17 cellular contexts compared by ENCODE assay signal in the genomic region with DNA sequence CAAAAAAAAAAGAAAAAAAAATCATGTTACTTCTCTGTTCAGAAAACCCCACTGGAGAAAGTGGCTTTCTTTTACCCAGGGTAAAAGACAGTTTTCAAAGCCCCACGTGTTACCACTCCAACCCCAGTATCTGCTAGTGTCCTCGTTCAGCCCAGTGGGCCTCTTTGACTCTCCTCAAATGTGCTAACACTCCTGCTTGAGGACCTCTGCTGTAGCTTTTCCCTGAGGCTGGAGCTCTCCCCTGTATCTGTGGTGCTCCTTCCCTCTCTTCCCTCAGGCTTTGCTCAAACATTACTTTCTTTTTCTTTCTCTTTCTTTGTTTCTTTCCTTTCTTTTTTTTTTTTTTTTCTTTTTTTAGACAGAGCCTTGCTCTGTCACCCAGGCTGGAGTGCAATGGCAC. TPM values are rescaled to one million over a fixed set of nuclear protein-coding genes. Genes with fewer than 3 reads are reported as not detected.
DNase-seq lines count a peak whose midpoint lies in the region; ATAC-seq and TF ChIP-seq lines count a peak whose summit lies in the region.
"Had no signal": no experiment of that assay in that cellular context is flagged by ENCODE, and none has a peak within 500 bp of the region (broad histone marks: within the 10 kb centered on the region; RNA-seq: fewer than 3 reads in every experiment).

No MANE protein-coding gene starts in this region.

- ATAC-seq in IMR-90 (ENCODE audit: low read depth), result no peak
- ATAC-seq: GM23338, HCT116 had no signal

- H3K27me3 ChIP-seq in IMR-90 (ENCODE audit: control insufficient read depth, insufficient read depth, low read length), result no peaks in the 10 kb centered on the region
- no peaks in the 10 kb centered on the region for H3K27me3 ChIP-seq in mammary epithelial cell (ENCODE audit: insufficient read depth, low read length)
- no peaks in the 10 kb centered on the region for H3K27me3 ChIP-seq in tibial nerve

- no peak for TF ChIP-seq RAD21 in IMR-90 (IDR thresholded peaks at IDR 0.05; ENCODE audit: low read length)

- H3K14ac ChIP-seq in IMR-90 (replicated peaks; ENCODE audit: low read depth, low read length), result no peak overlapping the region

- H3K4me1 ChIP-seq in HEK293 (ENCODE audit: control insufficient read depth, insufficient read depth, low read length), result no peaks in the 10 kb centered on the region
- H3K4me1 ChIP-seq in IMR-90 (ENCODE audit: control insufficient read depth, insufficient read depth, low read length), result peaks cover 2% of the 10 kb centered on the region
- peaks cover 31% of the 10 kb centered on the region for H3K4me1 ChIP-seq in mammary epithelial cell (ENCODE audit: insufficient read depth, low read length)
- H3K4me1 ChIP-seq in tibial nerve, result no peaks in the 10 kb centered on the region

- 100% methylated on average over 1 of the region's 2 CpGs; no CpG with 5 or more reads in 1 of the 2 experiments for WGBS in IMR-90 (ENCODE audit: extremely low coverage in 2 of 2, insufficient read length in 1 of 2), 2 experiments
- WGBS in mammary epithelial cell (ENCODE audit: low coverage, missing lambda C conversion rate), result 95% methylated on average over 2 of the region's 2 CpGs
- 85 to 95% methylated on average over 2 of the region's 2 CpGs for WGBS in tibial nerve, 2 donors

- no peak overlapping the region for H2BK120ac ChIP-seq in IMR-90 (ENCODE audit: low read depth, low read length)

- H2AFZ ChIP-seq in IMR-90 (replicated peaks; ENCODE audit: low read length, poor library complexity) (no peak overlapping the region), mammary epithelial cell (ENCODE audit: low read depth, low read length) (no peak overlapping the region)
- H2AFZ ChIP-seq: GM23338 had no signal

- H3K27ac ChIP-seq in HEK293 (ENCODE audit: extremely low read depth, low read depth, low read length) (no peak overlapping the region), IMR-90 (ENCODE audit: insufficient read depth, low read length) (no peak overlapping the region), epithelial cell of prostate (peak overlapping the region; percentile 74), mammary epithelial cell (ENCODE audit: insufficient read depth, low read depth, low read length) (no peak overlapping the region), tibial nerve (no peak overlapping the region)

- H4K91ac ChIP-seq in IMR-90 (ENCODE audit: insufficient read depth, low read depth, low read length), result peak overlapping the region; percentile 26; the same call in 1 of the 2 replicates

- no peaks in the 10 kb centered on the region for H4K20me1 ChIP-seq in IMR-90 (ENCODE audit: insufficient read depth, low read length)
- no peaks in the 10 kb centered on the region for H4K20me1 ChIP-seq in mammary epithelial cell (ENCODE audit: insufficient read depth, low read length)

- no peaks in the 10 kb centered on the region for H3K9me3 Mint-ChIP-seq in progenitor cell of endocrine pancreas (ENCODE audit: low read depth)
- H3K9me3 Mint-ChIP-seq in activated naive CD4-positive, alpha-beta T cell treated with anti-CD3 and anti-CD28 coated beads for 36 hours, result no peaks in the 10 kb centered on the region
- H3K9me3 Mint-ChIP-seq: CD4-positive, alpha-beta memory T cell; GM23338; H9 had no signal

- no peak overlapping the region for H2BK5ac ChIP-seq in IMR-90 (ENCODE audit: low read depth, low read length, poor library complexity, severe bottlenecking)

- peak overlapping the region; percentile 28; the same call in 1 of the 2 replicates for H2AK5ac ChIP-seq in IMR-90 (ENCODE audit: low read depth, low read length)

- in situ Hi-C loops in IMR-90 (cut with MboI; ENCODE audit: low sequenced_read_pairs) (no loop called here), mammary epithelial cell (cut with MboI; ENCODE audit: low sequenced_read_pairs in 2 of 2) (no loop called here)

- H3K4ac ChIP-seq in IMR-90 (ENCODE audit: low read depth, low read length), result no peak overlapping the region

- H3K4me3 Mint-ChIP-seq in progenitor cell of endocrine pancreas (ENCODE audit: low read depth), result no peak overlapping the region
- H3K4me3 Mint-ChIP-seq in activated naive CD4-positive, alpha-beta T cell treated with anti-CD3 and anti-CD28 coated beads for 36 hours, result no peak overlapping the region
- H3K4me3 Mint-ChIP-seq: CD4-positive, alpha-beta memory T cell; GM23338; H9 had no signal

- H3K36me3 ChIP-seq in HEK293 (ENCODE audit: control insufficient read depth in 2 of 2, insufficient read depth in 1 of 2, low read length in 2 of 2) (peaks cover 25 to 52% of the 10 kb centered on the region in 2 experiments), IMR-90 (ENCODE audit: control insufficient read depth, insufficient read depth, low read length) (peaks cover 27% of the 10 kb centered on the region), mammary epithelial cell (ENCODE audit: insufficient read depth, low read length) (peaks cover 22% of the 10 kb centered on the region), tibial nerve (peaks cover 0 to 53% (median 10%) of the 10 kb centered on the region in 3 donors)

- intact Hi-C loops in IMR-90 (cut with micrococcal nuclease) (no loop called here), mammary epithelial cell (cut with micrococcal nuclease) (no loop called here)
- intact Hi-C loops in activated naive CD4-positive, alpha-beta T cell treated with anti-CD3 and anti-CD28 coated beads for 36 hours (cut with micrococcal nuclease), result no loop called here

- TF ChIP-seq CTCF in HEK293 (tag by site-specific recombination; IDR thresholded peaks at IDR 0.05) (no peak), IMR-90 (conservative IDR thresholded peaks at IDR 0.05; ENCODE audit: low read depth, low read length) (no peak), progenitor cell of endocrine pancreas (IDR thresholded peaks at IDR 0.05; ENCODE audit: unreplicated experiment) (no peak), mammary epithelial cell (conservative IDR thresholded peaks at IDR 0.05 in 1 of 2, IDR thresholded peaks at IDR 0.05 in 1 of 2; ENCODE audit: extremely low read depth in 1 of 2, insufficient read depth in 1 of 2, low read depth in 1 of 2, low read length in 2 of 2) (no peak), tibial nerve (IDR thresholded peaks at IDR 0.05) (no peak)

- H4K8ac ChIP-seq in IMR-90 (ENCODE audit: low read depth in 2 of 2, low read length in 2 of 2), result no peak overlapping the region

- POLR2A ChIA-PET in HEK293 (lab: Yijun Ruan, JAX), result interaction anchor here (0.7 to 2.1 kb wide), 2 partner anchors 16 to 136 kb away, joined by 4 to 6 read pairs; a partner anchor contains a TSS
- POLR2A ChIA-PET in IMR-90 (lab: Charles Lee; ENCODE audit: unreplicated experiment), result no interaction called here

- no peak overlapping the region for H2AK9ac ChIP-seq in IMR-90 (replicated peaks; ENCODE audit: low read depth, low read length, poor library complexity)

- peak overlapping the region; percentile 21 for H3K27ac Mint-ChIP-seq in progenitor cell of endocrine pancreas
- H3K27ac Mint-ChIP-seq in activated naive CD4-positive, alpha-beta T cell treated with anti-CD3 and anti-CD28 coated beads for 36 hours, result no peak overlapping the region
- H3K27ac Mint-ChIP-seq: CD4-positive, alpha-beta memory T cell; GM23338 had no signal

- no peak for TF ChIP-seq EP300 in tibial nerve (IDR thresholded peaks at IDR 0.05)

- CTCF ChIA-PET in HEK293 (lab: Yijun Ruan, JAX), result no interaction called here
- CTCF ChIA-PET in IMR-90 (lab: Yijun Ruan, JAX), result no interaction called here
- CTCF ChIA-PET in mammary epithelial cell (lab: Charles Lee; ENCODE audit: low non-redundant PET), result no interaction called here
- CTCF ChIA-PET in activated naive CD4-positive, alpha-beta T cell treated with anti-CD3 and anti-CD28 coated beads for 36 hours (lab: Charles Lee), result no interaction called here

- H3K4me2 ChIP-seq in IMR-90 (ENCODE audit: low read depth, low read length), result no peak overlapping the region
- H3K4me2 ChIP-seq in mammary epithelial cell (ENCODE audit: insufficient read depth, low read depth, low read length), result no peak overlapping the region
- H3K4me2 ChIP-seq: GM23338 had no signal

- no peaks in the 10 kb centered on the region for H3K4me1 Mint-ChIP-seq in progenitor cell of endocrine pancreas (ENCODE audit: low read depth)
- H3K4me1 Mint-ChIP-seq in activated naive CD4-positive, alpha-beta T cell treated with anti-CD3 and anti-CD28 coated beads for 36 hours (ENCODE audit: low read depth), result no peaks in the 10 kb centered on the region
- H3K4me1 Mint-ChIP-seq: CD4-positive, alpha-beta memory T cell; GM23338; H9 had no signal

- dilution Hi-C loops in IMR-90 (cut with HindIII; ENCODE audit: low sequenced_read_pairs, unreplicated experiment), result no loop called here
- dilution Hi-C loops in mammary epithelial cell (cut with HindIII; ENCODE audit: low sequenced_read_pairs), result no loop called here

- no peak overlapping the region for H3K9ac ChIP-seq in IMR-90 (ENCODE audit: low read depth, low read length)
- no peak overlapping the region for H3K9ac ChIP-seq in mammary epithelial cell (ENCODE audit: insufficient read depth, low read length)

- H2BK15ac ChIP-seq in IMR-90 (ENCODE audit: low read depth, low read length), result peak overlapping the region; percentile 84; the same call in 1 of the 3 replicates

- no peak overlapping the region for H3K18ac ChIP-seq in IMR-90 (ENCODE audit: low read depth, low read length)

- TF ChIP-seq POLR2A in IMR-90 (IDR thresholded peaks at IDR 0.05; ENCODE audit: low read depth, low read length) (no peak), tibial nerve (IDR thresholded peaks at IDR 0.05) (no peak)

- no peak overlapping the region for H2BK20ac ChIP-seq in IMR-90 (ENCODE audit: low read depth, low read length)

- no peak overlapping the region for H4K5ac ChIP-seq in IMR-90 (ENCODE audit: low read depth, low read length)

- 0 out of 2 replicates have a peak overlapping the region, but pooled peaks have one; percentile 49 for H3K23ac ChIP-seq in IMR-90 (ENCODE audit: low read depth, low read length)

- H3K4me3 ChIP-seq in HEK293 (ENCODE audit: low read depth, low read length), result no peak overlapping the region
- no peak overlapping the region for H3K4me3 ChIP-seq in IMR-90 (ENCODE audit: insufficient read depth, low read depth, low read length)
- H3K4me3 ChIP-seq in mammary epithelial cell (replicated peaks in 1 of 3; ENCODE audit: insufficient read depth in 1 of 3, low read depth in 2 of 3, low read length in 3 of 3), result no peak overlapping the region
- H3K4me3 ChIP-seq in tibial nerve, result no peak overlapping the region
- H3K4me3 ChIP-seq: GM23338 had no signal

- peaks cover 5% of the 10 kb centered on the region for H3K9me1 ChIP-seq in IMR-90 (ENCODE audit: insufficient read depth, low read length)

- no peak for DNase-seq in IMR-90
- DNase-seq in epithelial cell of prostate (ENCODE audit: low read depth, low spot score), result no peak
- no peak for DNase-seq in progenitor cell of endocrine pancreas (ENCODE audit: low spot score, unreplicated experiment)
- DNase-seq in mammary epithelial cell, result no peak
- DNase-seq in tibial nerve (ENCODE audit: low spot score in 2 of 2), result no peak
- DNase-seq in activated naive CD4-positive, alpha-beta T cell treated with anti-CD3 and anti-CD28 coated beads for 36 hours, result no peak
- DNase-seq: C1 segment of cervical spinal cord; Calu3; CD4-positive, alpha-beta memory T cell; COR-L47; DMS53; DMS79 treated with DMSO at 0.1 percent for 48 hours; GF-D8; H9 had no signal

- BruUV-seq in IMR-90 (replicated peaks; lab: Mats Ljungman, UMichigan) (no TSS peak), mammary epithelial cell (replicated peaks; lab: Mats Ljungman, UMichigan) (no TSS peak)

- H3K9me3 ChIP-seq in HEK293 (ENCODE audit: control insufficient read depth, insufficient read depth, low read depth, low read length), result no peaks in the 10 kb centered on the region
- no peaks in the 10 kb centered on the region for H3K9me3 ChIP-seq in IMR-90 (ENCODE audit: control insufficient read depth, insufficient read depth, low read length)
- H3K9me3 ChIP-seq in mammary epithelial cell (replicated peaks; ENCODE audit: insufficient read depth, low read length), result no peaks in the 10 kb centered on the region
- H3K9me3 ChIP-seq in tibial nerve, result no peaks in the 10 kb centered on the region

- H3K79me1 ChIP-seq in IMR-90 (ENCODE audit: low read depth in 1 of 2, low read length in 2 of 2), result peaks cover 5 to 13% of the 10 kb centered on the region in 2 experiments; a peak in 3 of 4 replicates

- H3K27me3 Mint-ChIP-seq in progenitor cell of endocrine pancreas, result no peaks in the 10 kb centered on the region
- no peaks in the 10 kb centered on the region for H3K27me3 Mint-ChIP-seq in activated naive CD4-positive, alpha-beta T cell treated with anti-CD3 and anti-CD28 coated beads for 36 hours (ENCODE audit: low read depth)
- H3K27me3 Mint-ChIP-seq: CD4-positive, alpha-beta memory T cell had no signal

- peaks cover 16% of the 10 kb centered on the region for H3K36me3 Mint-ChIP-seq in progenitor cell of endocrine pancreas (ENCODE audit: insufficient read depth)
- H3K36me3 Mint-ChIP-seq in activated naive CD4-positive, alpha-beta T cell treated with anti-CD3 and anti-CD28 coated beads for 36 hours (ENCODE audit: low read depth), result peaks cover 22% of the 10 kb centered on the region

- H3K79me2 ChIP-seq in mammary epithelial cell (ENCODE audit: insufficient read depth, low read length), result peaks cover 26% of the 10 kb centered on the region

- no peak overlapping the region for H3K56ac ChIP-seq in IMR-90 (ENCODE audit: extremely low read depth, insufficient read depth, low read length)

RNA-seq across cellular contexts. Expression of a gene that starts 15.3 kb away (rescaled TPM):
- total RNA-seq in IMR-90 (2012; rRNA removed) (65.0 and 78.9 TPM in 2 replicates), progenitor cell of endocrine pancreas (57.5 and 58.4 TPM in 2 replicates), mammary epithelial cell (10 to 100 TPM; 61.2 to 82.8 TPM), tibial nerve (10 to 100 TPM; 21.4 to 48.1 (median 30.5) TPM)
- polyA plus RNA-seq in IMR-90 (2012; rRNA removed) (50.1 and 51.5 TPM in 2 replicates), mammary epithelial cell (88.6 TPM)
- polyA plus RNA-seq in IMR-90 (2012; cell fraction: cytosol; rRNA removed), result 28.0 and 29.4 TPM in 2 replicates
- polyA plus RNA-seq in IMR-90 (2012; cell fraction: nucleus; rRNA removed; ENCODE audit: low replicate concordance), result 15.4 and 28.9 TPM in 2 replicates
- 107 TPM for polyA minus RNA-seq in mammary epithelial cell
- total RNA-seq in activated naive CD4-positive, alpha-beta T cell treated with anti-CD3 and anti-CD28 coated beads for 36 hours, result 10 to 100 TPM; 66.9 to 69.2 TPM

RNA-seq across cellular contexts. Expression of a gene that starts 26.0 kb away (rescaled TPM):
- 26.7 and 31.4 TPM in 2 replicates for total RNA-seq in IMR-90 (2012; rRNA removed)
- polyA plus RNA-seq in IMR-90 (2012; rRNA removed), result 4.4 and 4.8 TPM in 2 replicates
- polyA plus RNA-seq in IMR-90 (2012; cell fraction: cytosol; rRNA removed), result 2.0 and 2.3 TPM in 2 replicates
- polyA plus RNA-seq in IMR-90 (2012; cell fraction: nucleus; rRNA removed; ENCODE audit: low replicate concordance), result 0.70 and 3.9 TPM in 2 replicates
- total RNA-seq in progenitor cell of endocrine pancreas, result 26.2 and 26.4 TPM in 2 replicates
- 10 to 100 TPM; 20.3 to 25.8 TPM for total RNA-seq in mammary epithelial cell
- 18.2 TPM for polyA plus RNA-seq in mammary epithelial cell
- polyA minus RNA-seq in mammary epithelial cell, result 25.0 TPM
- 10 to 100 TPM in 3 of 4 donors, 1 to 10 TPM in 1; 7.6 to 17.0 (median 12.2) TPM for total RNA-seq in tibial nerve
- 10 to 100 TPM; 17.3 to 18.1 TPM for total RNA-seq in activated naive CD4-positive, alpha-beta T cell treated with anti-CD3 and anti-CD28 coated beads for 36 hours

RNA-seq across cellular contexts. Expression of a gene that starts 44.2 kb away (rescaled TPM):
- total RNA-seq in IMR-90 (2012; rRNA removed) (42.8 and 49.2 TPM in 2 replicates), progenitor cell of endocrine pancreas (61.0 and 66.1 TPM in 2 replicates), mammary epithelial cell (10 to 100 TPM; 58.5 to 72.9 TPM), tibial nerve (100 to 1,000 TPM in 1 of 4 donors, 10 to 100 TPM in 3; 93.9 to 139 (median 98.2) TPM)
- polyA plus RNA-seq in IMR-90 (2012; rRNA removed) (43.2 and 45.7 TPM in 2 replicates), mammary epithelial cell (88.3 TPM)
- polyA plus RNA-seq in IMR-90 (2012; cell fraction: cytosol; rRNA removed), result 54.4 and 142 TPM in 2 replicates
- polyA plus RNA-seq in IMR-90 (2012; cell fraction: nucleus; rRNA removed; ENCODE audit: low replicate concordance), result 11.6 and 43.1 TPM in 2 replicates
- 250 TPM for polyA minus RNA-seq in mammary epithelial cell
- total RNA-seq in activated naive CD4-positive, alpha-beta T cell treated with anti-CD3 and anti-CD28 coated beads for 36 hours, result 10 to 100 TPM; 57.3 to 60.0 TPM

RNA-seq across cellular contexts. Expression of a gene that starts 55.9 kb away (rescaled TPM):
- total RNA-seq in IMR-90 (2012; rRNA removed), result 5.7 and 10.0 TPM in 2 replicates
- polyA plus RNA-seq in IMR-90 (2012; rRNA removed), result 4.7 and 7.2 TPM in 2 replicates
- polyA plus RNA-seq in IMR-90 (2012; cell fraction: cytosol; rRNA removed), result 0.71 and 0.91 TPM in 2 replicates
- polyA plus RNA-seq in IMR-90 (2012; cell fraction: nucleus; rRNA removed; ENCODE audit: low replicate concordance), result 1.2 and 5.8 TPM in 2 replicates
- total RNA-seq in progenitor cell of endocrine pancreas, result 13.7 and 14.3 TPM in 2 replicates
- 10 to 100 TPM; 10.7 to 15.0 TPM for total RNA-seq in mammary epithelial cell
- polyA plus RNA-seq in mammary epithelial cell, result 6.4 TPM
- polyA minus RNA-seq in mammary epithelial cell, result 9.0 TPM
- 10 to 100 TPM in 1 of 4 donors, 1 to 10 TPM in 3; 4.5 to 10.1 (median 7.7) TPM for total RNA-seq in tibial nerve
- 1 to 10 TPM; 7.0 to 8.3 TPM for total RNA-seq in activated naive CD4-positive, alpha-beta T cell treated with anti-CD3 and anti-CD28 coated beads for 36 hours

RNA-seq across cellular contexts. Expression of a gene that starts 56.2 kb away (rescaled TPM):
- 0.54 and 0.83 TPM in 2 replicates for total RNA-seq in IMR-90 (2012; rRNA removed)
- 1.1 TPM in 2 replicates for polyA plus RNA-seq in IMR-90 (2012; rRNA removed)
- 0.36 and 0.43 TPM in 2 replicates for polyA plus RNA-seq in IMR-90 (2012; cell fraction: cytosol; rRNA removed)
- polyA plus RNA-seq in IMR-90 (2012; cell fraction: nucleus; rRNA removed; ENCODE audit: low replicate concordance), result 1.8 and 3.9 TPM in 2 replicates
- total RNA-seq in progenitor cell of endocrine pancreas, result 12.5 and 14.0 TPM in 2 replicates
- total RNA-seq in mammary epithelial cell, result 1 to 10 TPM; 2.7 to 2.8 TPM
- 2.0 TPM for polyA plus RNA-seq in mammary epithelial cell
- 3.6 TPM for polyA minus RNA-seq in mammary epithelial cell
- 1 to 10 TPM; 1.6 to 4.2 (median 2.8) TPM for total RNA-seq in tibial nerve
- under 1 TPM; 0.79 to 0.94 TPM for total RNA-seq in activated naive CD4-positive, alpha-beta T cell treated with anti-CD3 and anti-CD28 coated beads for 36 hours
